ENCODE assay signal across 1 cellular context in genomic region chr6:26472549-26473245, GRCh38.
TF ChIP-seq lines count a peak whose summit lies in the region.

No MANE protein-coding gene starts in this region.

TF ChIP-seq in IMR-90, 13 proteins besides CTCF, POLR2A, EP300 and RAD21:
- TF ChIP-seq MAZ (IDR thresholded peaks at IDR 0.05; ENCODE audit: borderline replicate concordance, low read depth, low read length) = no peak
- TF ChIP-seq RCOR1 (IDR thresholded peaks at IDR 0.05; ENCODE audit: insufficient replicate concordance, low read length) = no peak
- no peak for TF ChIP-seq MAFK (IDR thresholded peaks at IDR 0.05; ENCODE audit: low read depth, low read length)
- TF ChIP-seq ELK1 (IDR thresholded peaks at IDR 0.05; ENCODE audit: borderline replicate concordance, low read depth, low read length) = no peak
- no peak for TF ChIP-seq BHLHE40 (IDR thresholded peaks at IDR 0.05; ENCODE audit: low read depth, low read length)
- TF ChIP-seq USF2 (IDR thresholded peaks at IDR 0.05; ENCODE audit: low read depth, low read length) = no peak
- no peak for TF ChIP-seq FOS (IDR thresholded peaks at IDR 0.05; ENCODE audit: low read depth, low read length)
- TF ChIP-seq CEBPB (IDR thresholded peaks at IDR 0.05; ENCODE audit: low read depth, low read length) = no peak
- no peak for TF ChIP-seq RFX5 (IDR thresholded peaks at IDR 0.05; ENCODE audit: low read depth, low read length)
- TF ChIP-seq CHD1 (IDR thresholded peaks at IDR 0.05; ENCODE audit: low read depth, low read length) = no peak
- TF ChIP-seq MXI1 (IDR thresholded peaks at IDR 0.05; ENCODE audit: borderline replicate concordance, low read depth, low read length) = no peak
